In genomic region chr22:27303718-27304117, GRCh38 we compare ENCODE assay signal across 22 cellular contexts.
"Had no signal": no experiment of that assay in that cellular context is flagged by ENCODE, and none has a peak within 500 bp of the region (broad histone marks: within the 10 kb centered on the region; RNA-seq: fewer than 3 reads in every experiment).

No MANE protein-coding gene starts in this region.

- DNase-seq: IMR-90, Kasumi-1, MM.1S, NCI-H1092 treated with DMSO at 0.1 percent for 48 hours, NCI-H1436, NCI-H187, NCI-H2029, NCI-H2081 treated with DMSO at 0.1 percent for 48 hours, NCI-H2171, NCI-H226, NCI-H446, NCI-H510A, NCI-H524 treated with DMSO at 0.1 percent for 48 hours, NCI-H69, NCI-H774, PC-3, SHP77 had no signal

- ATAC-seq: HepG2, Panc1, PC-3, SK-N-SH treated with all-trans-retinoic acid at 6 μM for 48 hours had no signal

- H3K27ac ChIP-seq: KMS-11, RWPE1 had no signal

- H3K9ac ChIP-seq: KMS-11 had no signal

- H3K4me2 ChIP-seq: KMS-11 had no signal
